8 cellular contexts compared by ENCODE assay signal in genomic region chr20:62120990-62121775, GRCh38. TPM values are rescaled to one million over a fixed set of nuclear protein-coding genes. Genes with fewer than 3 reads are reported as not detected.
DNase-seq lines count a peak whose midpoint lies in the region; ATAC-seq and TF ChIP-seq lines count a peak whose summit lies in the region.

No MANE protein-coding gene starts in this region.

- peak; percentile 13 for ATAC-seq in GM21528 (IDR thresholded peaks at IDR 0.05; ENCODE audit: low FRiP score, unreplicated experiment)
- ATAC-seq in stimulated activated naive B cell treated with anti-CD40 and anti-IgM and Interleukin-4, amounts not matched to agents 10 μg/mL and 1 μg/mL and 100 μg/mL, for 72 hours (replicated peaks), result peak; percentile 44 to 45
- ATAC-seq in GM21381 (IDR thresholded peaks at IDR 0.05; ENCODE audit: unreplicated experiment), result no peak

- H3K4me1 Mint-ChIP-seq in IgD-negative memory B cell, result peaks cover 14 to 17% (median 15%) of the 10 kb centered on the region in 3 donors
- H3K4me1 Mint-ChIP-seq in stimulated activated naive B cell treated with anti-CD40 and anti-IgM and Interleukin-4, amounts not matched to agents 10 μg/mL and 1 μg/mL and 100 μg/mL, for 72 hours, result peaks cover 17 to 31% of the 10 kb centered on the region in 2 donors

- WGBS in adipose tissue, 3 donors, result 17 to 18% (median 18%) methylated on average over 45 of the region's 45 CpGs

- no peaks in the 10 kb centered on the region; the same call in 1 of the 2 replicates for H3K27me3 ChIP-seq in iPS-20b (ENCODE audit: insufficient read depth, low read length)

- no peaks in the 10 kb centered on the region for H3K36me3 Mint-ChIP-seq in IgD-negative memory B cell
- H3K36me3 Mint-ChIP-seq in stimulated activated naive B cell treated with anti-CD40 and anti-IgM and Interleukin-4, amounts not matched to agents 10 μg/mL and 1 μg/mL and 100 μg/mL, for 72 hours, result peaks cover 11 to 13% of the 10 kb centered on the region in 2 donors

- no peaks in the 10 kb centered on the region for H3K9me3 Mint-ChIP-seq in IgD-negative memory B cell
- H3K9me3 Mint-ChIP-seq in stimulated activated naive B cell treated with anti-CD40 and anti-IgM and Interleukin-4, amounts not matched to agents 10 μg/mL and 1 μg/mL and 100 μg/mL, for 72 hours, result peaks cover 0 to 2% of the 10 kb centered on the region in 2 donors

- H3K4me1 ChIP-seq in iPS-20b (ENCODE audit: insufficient read depth, low read length), result peaks cover 9% of the 10 kb centered on the region; the same call in 1 of the 2 replicates

- H3K9ac ChIP-seq in iPS-20b (ENCODE audit: low read depth, low read length), result peak overlapping the region; percentile 74; the same call in 1 of the 2 replicates

- no peaks in the 10 kb centered on the region for H3K9me3 ChIP-seq in iPS-20b (ENCODE audit: insufficient read depth, low read depth, low read length)

- H3K27ac Mint-ChIP-seq in IgD-negative memory B cell, result peak overlapping the region; percentile 87 to 100 (median 92)
- peak overlapping the region; percentile 96 for H3K27ac Mint-ChIP-seq in stimulated activated naive B cell treated with anti-CD40 and anti-IgM and Interleukin-4, amounts not matched to agents 10 μg/mL and 1 μg/mL and 100 μg/mL, for 72 hours

- H3K27ac ChIP-seq in adipose tissue (ENCODE audit: low read depth, low read length) (peak overlapping the region; percentile 61), iPS-20b (ENCODE audit: low read length) (no peak overlapping the region)

- DNase-seq in GM12864 (ENCODE audit: low read depth) (peak; percentile 34), HuH-7.5 (ENCODE audit: low spot score) (no peak)
- DNase-seq in stimulated activated naive B cell treated with anti-CD40 and anti-IgM and Interleukin-4, amounts not matched to agents 10 μg/mL and 1 μg/mL and 100 μg/mL, for 72 hours, result no peak

- TF ChIP-seq CTCF in GM12864 (IDR thresholded peaks at IDR 0.05; ENCODE audit: low read depth, low read length, missing control alignments), result no peak

- peak overlapping the region; percentile 87 to 97 (median 96) for H3K4me3 Mint-ChIP-seq in IgD-negative memory B cell
- peak overlapping the region; percentile 86 to 91 for H3K4me3 Mint-ChIP-seq in stimulated activated naive B cell treated with anti-CD40 and anti-IgM and Interleukin-4, amounts not matched to agents 10 μg/mL and 1 μg/mL and 100 μg/mL, for 72 hours

- H3K4me3 ChIP-seq in GM12864 (ENCODE audit: low read depth, low read length) (peak overlapping the region; percentile 71), iPS-20b (ENCODE audit: low read length) (peak overlapping the region; percentile 75)

- peaks cover 27% of the 10 kb centered on the region for H3K36me3 ChIP-seq in iPS-20b (ENCODE audit: insufficient read depth, low read depth, low read length)

- H3K27me3 Mint-ChIP-seq in IgD-negative memory B cell, result peaks cover 3% of the 10 kb centered on the region
- H3K27me3 Mint-ChIP-seq in stimulated activated naive B cell treated with anti-CD40 and anti-IgM and Interleukin-4, amounts not matched to agents 10 μg/mL and 1 μg/mL and 100 μg/mL, for 72 hours, result peaks cover 4 to 8% of the 10 kb centered on the region in 2 donors

RNA-seq across cellular contexts. Expression of gene LSM14B, which starts 1.1 kb away (rescaled TPM):
- polyA plus RNA-seq in IgD-negative memory B cell, result 0.98 TPM
- polyA plus RNA-seq in adipose tissue, result 10 to 100 TPM; 13.9 to 18.2 (median 16.2) TPM

RNA-seq across cellular contexts. Expression of gene PSMA7, which starts 22.0 kb away (rescaled TPM):
- 428 TPM for polyA plus RNA-seq in IgD-negative memory B cell
- 100 to 1,000 TPM; 187 to 519 (median 266) TPM for polyA plus RNA-seq in adipose tissue

RNA-seq across cellular contexts. Expression of gene SS18L1, which starts 22.4 kb away (rescaled TPM):
- polyA plus RNA-seq in IgD-negative memory B cell, result 1.4 TPM
- polyA plus RNA-seq in adipose tissue, result 1 to 10 TPM; 4.8 to 7.2 (median 4.9) TPM

RNA-seq across cellular contexts. Expression of gene TAF4, which starts 55.5 kb away (rescaled TPM):
- polyA plus RNA-seq in IgD-negative memory B cell (3.4 TPM), adipose tissue (1 to 10 TPM; 4.5 to 5.8 (median 5.0) TPM)
